In genomic region chr20:63617092-63617875, GRCh38 we compare ENCODE assay signal across 2 cellular contexts.
A peak's percentile ranks its signal among the peaks of the same experiment; 100 is the strongest.
TF ChIP-seq lines count a peak whose summit lies in the region.

No MANE protein-coding gene starts in this region.

TF ChIP-seq in K562, 482 proteins besides CTCF, POLR2A, EP300 and RAD21:
- TF ChIP-seq YY1 (IDR thresholded peaks at IDR 0.05; ENCODE audit: borderline replicate concordance in 1 of 3, control insufficient read depth in 1 of 3, extremely low read depth in 1 of 3, insufficient read depth in 3 of 3, insufficient read length in 1 of 3, insufficient replicate concordance in 2 of 3, low read depth in 1 of 3, low read length in 2 of 3) (no peak), AFF1 (IDR thresholded peaks at IDR 0.05; ENCODE audit: low read depth in 1 of 2, partially characterized antibody in 2 of 2) (no peak), ZNF197 (CRISPR knock-in tag; IDR thresholded peaks at IDR 0.05; ENCODE audit: low read depth) (no peak), RBFOX2 (IDR thresholded peaks at IDR 0.05; ENCODE audit: low read depth, low read length) (0 out of 2 replicates have a peak, but pooled peaks have one; percentile 16), ZNF444 (CRISPR knock-in tag; IDR thresholded peaks at IDR 0.05) (no peak), ARID4B (CRISPR knock-in tag; IDR thresholded peaks at IDR 0.05) (no peak)
- TF ChIP-seq, protein P1, sequence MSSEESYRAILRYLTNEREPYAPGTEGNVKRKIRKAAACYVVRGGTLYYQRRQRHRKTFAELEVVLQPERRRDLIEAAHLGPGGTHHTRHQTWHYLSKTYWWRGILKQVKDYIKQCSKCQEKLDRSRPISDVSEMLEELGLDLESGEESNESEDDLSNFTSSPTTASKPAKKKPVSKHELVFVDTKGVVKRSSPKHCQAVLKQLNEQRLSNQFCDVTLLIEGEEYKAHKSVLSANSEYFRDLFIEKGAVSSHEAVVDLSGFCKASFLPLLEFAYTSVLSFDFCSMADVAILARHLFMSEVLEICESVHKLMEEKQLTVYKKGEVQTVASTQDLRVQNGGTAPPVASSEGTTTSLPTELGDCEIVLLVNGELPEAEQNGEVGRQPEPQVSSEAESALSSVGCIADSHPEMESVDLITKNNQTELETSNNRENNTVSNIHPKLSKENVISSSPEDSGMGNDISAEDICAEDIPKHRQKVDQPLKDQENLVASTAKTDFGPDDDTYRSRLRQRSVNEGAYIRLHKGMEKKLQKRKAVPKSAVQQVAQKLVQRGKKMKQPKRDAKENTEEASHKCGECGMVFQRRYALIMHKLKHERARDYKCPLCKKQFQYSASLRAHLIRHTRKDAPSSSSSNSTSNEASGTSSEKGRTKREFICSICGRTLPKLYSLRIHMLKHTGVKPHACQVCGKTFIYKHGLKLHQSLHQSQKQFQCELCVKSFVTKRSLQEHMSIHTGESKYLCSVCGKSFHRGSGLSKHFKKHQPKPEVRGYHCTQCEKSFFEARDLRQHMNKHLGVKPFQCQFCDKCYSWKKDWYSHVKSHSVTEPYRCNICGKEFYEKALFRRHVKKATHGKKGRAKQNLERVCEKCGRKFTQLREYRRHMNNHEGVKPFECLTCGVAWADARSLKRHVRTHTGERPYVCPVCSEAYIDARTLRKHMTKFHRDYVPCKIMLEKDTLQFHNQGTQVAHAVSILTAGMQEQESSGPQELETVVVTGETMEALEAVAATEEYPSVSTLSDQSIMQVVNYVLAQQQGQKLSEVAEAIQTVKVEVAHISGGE (CRISPR knock-in tag; IDR thresholded peaks at IDR 0.05) = no peak
- TF ChIP-seq, protein P2, sequence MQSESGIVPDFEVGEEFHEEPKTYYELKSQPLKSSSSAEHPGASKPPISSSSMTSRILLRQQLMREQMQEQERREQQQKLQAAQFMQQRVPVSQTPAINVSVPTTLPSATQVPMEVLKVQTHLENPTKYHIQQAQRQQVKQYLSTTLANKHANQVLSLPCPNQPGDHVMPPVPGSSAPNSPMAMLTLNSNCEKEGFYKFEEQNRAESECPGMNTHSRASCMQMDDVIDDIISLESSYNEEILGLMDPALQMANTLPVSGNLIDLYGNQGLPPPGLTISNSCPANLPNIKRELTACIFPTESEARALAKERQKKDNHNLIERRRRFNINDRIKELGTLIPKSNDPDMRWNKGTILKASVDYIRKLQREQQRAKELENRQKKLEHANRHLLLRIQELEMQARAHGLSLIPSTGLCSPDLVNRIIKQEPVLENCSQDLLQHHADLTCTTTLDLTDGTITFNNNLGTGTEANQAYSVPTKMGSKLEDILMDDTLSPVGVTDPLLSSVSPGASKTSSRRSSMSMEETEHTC (IDR thresholded peaks at IDR 0.05) = no peak

TF ChIP-seq in HEK293T, 16 proteins besides CTCF, POLR2A, EP300 and RAD21:
- TF ChIP-seq L3MBTL2 (conservative IDR thresholded peaks at IDR 0.05) = no peak
- TF ChIP-seq SP1 (IDR thresholded peaks at IDR 0.05) = no peak
- TF ChIP-seq ELF4 (IDR thresholded peaks at IDR 0.05) = no peak
- TF ChIP-seq LEF1 (IDR thresholded peaks at IDR 0.05; ENCODE audit: borderline replicate concordance) = no peak
- TF ChIP-seq ZNF384 (IDR thresholded peaks at IDR 0.05) = no peak
- TF ChIP-seq, protein P3, sequence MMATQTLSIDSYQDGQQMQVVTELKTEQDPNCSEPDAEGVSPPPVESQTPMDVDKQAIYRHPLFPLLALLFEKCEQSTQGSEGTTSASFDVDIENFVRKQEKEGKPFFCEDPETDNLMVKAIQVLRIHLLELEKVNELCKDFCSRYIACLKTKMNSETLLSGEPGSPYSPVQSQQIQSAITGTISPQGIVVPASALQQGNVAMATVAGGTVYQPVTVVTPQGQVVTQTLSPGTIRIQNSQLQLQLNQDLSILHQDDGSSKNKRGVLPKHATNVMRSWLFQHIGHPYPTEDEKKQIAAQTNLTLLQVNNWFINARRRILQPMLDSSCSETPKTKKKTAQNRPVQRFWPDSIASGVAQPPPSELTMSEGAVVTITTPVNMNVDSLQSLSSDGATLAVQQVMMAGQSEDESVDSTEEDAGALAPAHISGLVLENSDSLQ (IDR thresholded peaks at IDR 0.05) = no peak
- no peak for TF ChIP-seq FOXM1 (IDR thresholded peaks at IDR 0.05; ENCODE audit: borderline replicate concordance)
- TF ChIP-seq FOXK2 (IDR thresholded peaks at IDR 0.05) = no peak
- TF ChIP-seq NFRKB (IDR thresholded peaks at IDR 0.05) = no peak
- no peak for TF ChIP-seq TARDBP (IDR thresholded peaks at IDR 0.05)
- no peak for TF ChIP-seq CTBP1 (IDR thresholded peaks at IDR 0.05; ENCODE audit: borderline replicate concordance)
- TF ChIP-seq SUZ12 (IDR thresholded peaks at IDR 0.05) = no peak
- TF ChIP-seq ARNT (IDR thresholded peaks at IDR 0.05) = no peak
- TF ChIP-seq HDGF (IDR thresholded peaks at IDR 0.05; ENCODE audit: borderline replicate concordance) = no peak
- no peak for TF ChIP-seq FOXA1 (IDR thresholded peaks at IDR 0.05)
- TF ChIP-seq BHLHE40 (IDR thresholded peaks at IDR 0.05; ENCODE audit: borderline replicate concordance) = no peak
